Comparison of ENCODE assay signal across 8 cellular contexts in genomic region chr15:50181206-50181982, GRCh38. TPM values are rescaled to one million over a fixed set of nuclear protein-coding genes. Genes with fewer than 3 reads are reported as not detected.
A peak's percentile ranks its signal among the peaks of the same experiment; 100 is the strongest.
DNase-seq lines count a peak whose midpoint lies in the region; ATAC-seq and TF ChIP-seq lines count a peak whose summit lies in the region.

No MANE protein-coding gene starts in this region.

- whole genome bisulfite sequencing in psoas muscle, 3 donors, result 35 to 39% (median 38%) methylated on average over 18 of the region's 18 CpGs

- ATAC-seq in psoas muscle (no peak), GM21447 (IDR thresholded peaks at IDR 0.05; ENCODE audit: unreplicated experiment) (no peak), GM19397 (IDR thresholded peaks at IDR 0.05; ENCODE audit: unreplicated experiment) (no peak)

- H3K4me1 ChIP-seq in ES-I3 (ENCODE audit: insufficient read depth, low read length) (peaks cover 5% of the 10 kb centered on the region; the same call in 1 of the 2 replicates), psoas muscle (no peaks in the 10 kb centered on the region)

- peak overlapping the region; percentile 76; the same call in 1 of the 2 replicates for H3K9ac ChIP-seq in ES-I3 (ENCODE audit: low read depth, low read length)

- in situ Hi-C loops in GM13977 (cut with MboI; ENCODE audit: low pct_unique_long_range_greater_than_20kb, low sequenced_read_pairs, unreplicated experiment), result no loop called here

- intact Hi-C loops in psoas muscle (cut with DNase I), result no loop called here

- H3K9me3 ChIP-seq in ES-I3 (ENCODE audit: control insufficient read depth, insufficient read depth, low read length) (no peaks in the 10 kb centered on the region), psoas muscle (no peaks in the 10 kb centered on the region)

- H3K9me3 Mint-ChIP-seq in endothelial cell (ENCODE audit: unreplicated experiment), result no peaks in the 10 kb centered on the region

- peaks cover 3 to 32% (median 12%) of the 10 kb centered on the region in 3 donors for H3K27me3 ChIP-seq in psoas muscle (ENCODE audit: insufficient read depth in 3 of 3, low read length in 2 of 3)

- H3K36me3 ChIP-seq in ES-I3 (ENCODE audit: insufficient read depth, low read length) (no peaks in the 10 kb centered on the region), psoas muscle (ENCODE audit: insufficient read depth in 1 of 2, low read depth in 1 of 2) (no peaks in the 10 kb centered on the region)

- peaks cover 6% of the 10 kb centered on the region for H3K4me1 Mint-ChIP-seq in endothelial cell (ENCODE audit: unreplicated experiment)

- TF ChIP-seq CTCF in endothelial cell (IDR thresholded peaks at IDR 0.05; ENCODE audit: unreplicated experiment) (no peak), psoas muscle (IDR thresholded peaks at IDR 0.05) (no peak), GM13977 (IDR thresholded peaks at IDR 0.05; ENCODE audit: extremely low read depth, insufficient read depth, missing control alignments) (no peak)

- no peak overlapping the region for H3K27ac ChIP-seq in psoas muscle

- H3K27me3 Mint-ChIP-seq in endothelial cell (ENCODE audit: unreplicated experiment), result peaks cover 9% of the 10 kb centered on the region

- DNase-seq in NCI-H345 (lab: John Stamatoyannopoulos, UW), result peak; percentile 62
- DNase-seq in endothelial cell (ENCODE audit: low spot score), result no peak
- no peak for DNase-seq in psoas muscle
- no peak for DNase-seq in GM13977 (ENCODE audit: low spot score)
- DNase-seq in activated CD4-positive, alpha-beta T cell treated with anti-CD3 and anti-CD28 coated beads for 1 hour, result no peak

- no peak overlapping the region for H3K27ac Mint-ChIP-seq in endothelial cell (ENCODE audit: unreplicated experiment)

- H3K4me3 ChIP-seq in psoas muscle, result peak overlapping the region; percentile 67

- peaks cover 3% of the 10 kb centered on the region for H3K36me3 Mint-ChIP-seq in endothelial cell (ENCODE audit: low read depth, unreplicated experiment)

- peak overlapping the region; percentile 37 for H3K4me3 Mint-ChIP-seq in endothelial cell (ENCODE audit: unreplicated experiment)

RNA-seq across cellular contexts. Expression of gene SLC27A2, which starts 0.6 kb away (rescaled TPM):
- total RNA-seq in endothelial cell (ENCODE audit: unreplicated experiment) (0.51 TPM), psoas muscle (not detected)
- under 1 TPM in 2 of 3 donors, not detected in 1; 0.01 to 0.04 TPM for polyA plus RNA-seq in psoas muscle
